Comparison of ENCODE assay signal across 20 cellular contexts in genomic region chr10:60707841-60708240, GRCh38.
DNase-seq lines count a peak whose midpoint lies in the region; ATAC-seq and TF ChIP-seq lines count a peak whose summit lies in the region.
"Had no signal": no experiment of that assay in that cellular context is flagged by ENCODE, and none has a peak within 500 bp of the region (broad histone marks: within the 10 kb centered on the region; RNA-seq: fewer than 3 reads in every experiment).

No MANE protein-coding gene starts in this region.

- CTCF ChIA-PET in activated CD4-positive, alpha-beta T cell treated with anti-CD3 and anti-CD28 coated beads for 36 hours (lab: Charles Lee): no interaction called here
- CTCF ChIA-PET in CD4-positive, alpha-beta memory T cell (lab: Charles Lee; ENCODE audit: partially characterized antibody): interaction anchor here (1.0 kb wide), 1 partner anchor 23 kb away, joined by 3 read pairs; no protein-coding TSS in a partner anchor

- H3K4me3 ChIP-seq in CD4-positive, alpha-beta memory T cell (ENCODE audit: low read length in 2 of 2): no peak overlapping the region
- H3K4me3 ChIP-seq in endodermal cell (ENCODE audit: low read length) (no peak overlapping the region), psoas muscle (no peak overlapping the region)
- H3K4me3 ChIP-seq: GM12878, GM23248 had no signal

- ATAC-seq in activated CD4-positive, alpha-beta T cell treated with anti-CD3 and anti-CD28 coated beads for 36 hours: no peak
- ATAC-seq in T-helper 17 cell (no peak), psoas muscle (no peak)
- ATAC-seq: GM12878 had no signal

- no peaks in the 10 kb centered on the region for H3K9me3 ChIP-seq in CD4-positive, alpha-beta memory T cell (ENCODE audit: control insufficient read depth in 1 of 2, low read length in 2 of 2)
- H3K9me3 ChIP-seq in T-helper 17 cell (ENCODE audit: control insufficient read depth, low read length, poor library complexity, severe bottlenecking): peaks cover 4% of the 10 kb centered on the region
- H3K9me3 ChIP-seq in endodermal cell (ENCODE audit: control insufficient read depth, low read length): peaks cover 25% of the 10 kb centered on the region
- no peaks in the 10 kb centered on the region for H3K9me3 ChIP-seq in psoas muscle
- H3K9me3 ChIP-seq: BE2C had no signal

- no peaks in the 10 kb centered on the region for H3K36me3 ChIP-seq in CD4-positive, alpha-beta memory T cell (ENCODE audit: insufficient read depth, low read length)
- H3K36me3 ChIP-seq in endodermal cell (ENCODE audit: control insufficient read depth, insufficient read depth, low read length) (no peaks in the 10 kb centered on the region), psoas muscle (ENCODE audit: insufficient read depth in 1 of 2, low read depth in 1 of 2) (no peaks in the 10 kb centered on the region)
- H3K36me3 ChIP-seq: BE2C had no signal

- no peaks in the 10 kb centered on the region for H3K27me3 Mint-ChIP-seq in activated CD4-positive, alpha-beta T cell treated with anti-CD3 and anti-CD28 coated beads for 36 hours
- H3K27me3 Mint-ChIP-seq in CD4-positive, alpha-beta memory T cell: no peaks in the 10 kb centered on the region
- H3K27me3 Mint-ChIP-seq in T-helper 17 cell: no peaks in the 10 kb centered on the region
- no peaks in the 10 kb centered on the region for H3K27me3 Mint-ChIP-seq in endodermal cell (ENCODE audit: insufficient read depth)

- H3K27me3 ChIP-seq in CD4-positive, alpha-beta memory T cell (ENCODE audit: insufficient read depth, low read length): no peaks in the 10 kb centered on the region
- H3K27me3 ChIP-seq in endodermal cell (ENCODE audit: control insufficient read depth, insufficient read depth, low read length, poor library complexity, severe bottlenecking): no peaks in the 10 kb centered on the region
- H3K27me3 ChIP-seq in psoas muscle (ENCODE audit: insufficient read depth in 3 of 3, low read length in 2 of 3): no peaks in the 10 kb centered on the region
- H3K27me3 ChIP-seq: BE2C had no signal

- no peak for TF ChIP-seq CTCF in endodermal cell (conservative IDR thresholded peaks at IDR 0.05)
- no peak for TF ChIP-seq CTCF in psoas muscle (IDR thresholded peaks at IDR 0.05)

- peak overlapping the region; percentile 53 for H3K27ac Mint-ChIP-seq in activated CD4-positive, alpha-beta T cell treated with anti-CD3 and anti-CD28 coated beads for 36 hours
- peak overlapping the region; percentile 80 to 98 (median 89) for H3K27ac Mint-ChIP-seq in CD4-positive, alpha-beta memory T cell
- H3K27ac Mint-ChIP-seq in T-helper 17 cell (peak overlapping the region; percentile 77), endodermal cell (no peak overlapping the region)

- H3K27ac ChIP-seq in CD4-positive, alpha-beta memory T cell (ENCODE audit: low read depth, low read length): no peak overlapping the region
- H3K27ac ChIP-seq in endodermal cell (ENCODE audit: low read depth, low read length): no peak overlapping the region
- no peak overlapping the region for H3K27ac ChIP-seq in psoas muscle
- H3K27ac ChIP-seq: GM23248, RWPE1 had no signal

- no peak for DNase-seq in activated CD4-positive, alpha-beta T cell treated with anti-CD3 and anti-CD28 coated beads for 36 hours
- no peak for DNase-seq in activated CD4-positive, alpha-beta T cell treated with anti-CD3 and anti-CD28 coated beads, Interleukin-2, amount 50 U/mL, for 1 hour
- DNase-seq in CD4-positive, alpha-beta memory T cell: no peak
- DNase-seq in T-helper 17 cell (no peak), endodermal cell (peak; percentile 44), psoas muscle (no peak), SK-N-DZ (ENCODE audit: low spot score) (no peak)
- no peak for DNase-seq in effector CD4-positive, alpha-beta T cell
- DNase-seq: 8988T, BE2C, GDM1, GM23248, KBM-7, NCI-H1436, NCI-H2029, NCI-H2171 treated with DMSO at 0.1 percent for 48 hours, NCI-H510A, NCI-H774 had no signal

- H3K4me1 Mint-ChIP-seq in activated CD4-positive, alpha-beta T cell treated with anti-CD3 and anti-CD28 coated beads for 36 hours: peaks cover 53% of the 10 kb centered on the region
- peaks cover 45 to 75% (median 52%) of the 10 kb centered on the region in 4 donors for H3K4me1 Mint-ChIP-seq in CD4-positive, alpha-beta memory T cell
- H3K4me1 Mint-ChIP-seq in T-helper 17 cell (peaks cover 30% of the 10 kb centered on the region), endodermal cell (peaks cover 5% of the 10 kb centered on the region)

- intact Hi-C loops in activated CD4-positive, alpha-beta T cell treated with anti-CD3 and anti-CD28 coated beads for 36 hours (cut with DNase I, micrococcal nuclease): no loop called here
- intact Hi-C loops in CD4-positive, alpha-beta memory T cell (cut with micrococcal nuclease): loop anchor here (1.0 kb wide), 1 partner anchor 20 kb away; no protein-coding TSS in a partner anchor
- intact Hi-C loops in psoas muscle (cut with DNase I): no loop called here

- no peak overlapping the region for H3K4me3 Mint-ChIP-seq in activated CD4-positive, alpha-beta T cell treated with anti-CD3 and anti-CD28 coated beads for 36 hours
- H3K4me3 Mint-ChIP-seq in CD4-positive, alpha-beta memory T cell: peak overlapping the region in 6 of 8 donors; percentile 44 to 72 (median 65)
- H3K4me3 Mint-ChIP-seq in T-helper 17 cell (peak overlapping the region; percentile 62), endodermal cell (no peak overlapping the region)

- H3K36me3 Mint-ChIP-seq in activated CD4-positive, alpha-beta T cell treated with anti-CD3 and anti-CD28 coated beads for 36 hours (ENCODE audit: low read depth): peaks cover 9% of the 10 kb centered on the region
- peaks cover 7 to 9% of the 10 kb centered on the region in 2 donors for H3K36me3 Mint-ChIP-seq in CD4-positive, alpha-beta memory T cell
- H3K36me3 Mint-ChIP-seq in T-helper 17 cell (ENCODE audit: low read depth): peaks cover 2% of the 10 kb centered on the region
- H3K36me3 Mint-ChIP-seq in endodermal cell (ENCODE audit: low read depth): peaks cover 17% of the 10 kb centered on the region

- no peak overlapping the region for H3K9ac ChIP-seq in endodermal cell (ENCODE audit: extremely low read depth, low read length, poor library complexity, severe bottlenecking)
- H3K9ac ChIP-seq: GM23248 had no signal

- 88 to 100% methylated on average over 3 to 4 of the region's 4 CpGs for WGBS in endodermal cell (ENCODE audit: insufficient coverage in 1 of 2, insufficient read length in 1 of 2), 2 experiments
- 64 to 74% (median 67%) methylated on average over 4 of the region's 4 CpGs for WGBS in psoas muscle, 3 donors

- peaks cover 64% of the 10 kb centered on the region for H3K4me1 ChIP-seq in CD4-positive, alpha-beta memory T cell (ENCODE audit: insufficient read depth, low read length)
- no peaks in the 10 kb centered on the region for H3K4me1 ChIP-seq in endodermal cell (ENCODE audit: control insufficient read depth, insufficient read depth, low read length)
- H3K4me1 ChIP-seq in psoas muscle: no peaks in the 10 kb centered on the region
- H3K4me1 ChIP-seq: BE2C had no signal

- peaks cover 13% of the 10 kb centered on the region for H3K9me3 Mint-ChIP-seq in activated CD4-positive, alpha-beta T cell treated with anti-CD3 and anti-CD28 coated beads for 36 hours (ENCODE audit: low read depth)
- peaks cover 0 to 11% (median 4%) of the 10 kb centered on the region in 8 donors for H3K9me3 Mint-ChIP-seq in CD4-positive, alpha-beta memory T cell
- H3K9me3 Mint-ChIP-seq in endodermal cell: peaks cover 27% of the 10 kb centered on the region

- POLR2A ChIA-PET in activated CD4-positive, alpha-beta T cell treated with anti-CD3 and anti-CD28 coated beads for 36 hours (lab: Charles Lee): no interaction called here
- POLR2A ChIA-PET in CD4-positive, alpha-beta memory T cell (lab: Charles Lee; ENCODE audit: partially characterized antibody): interaction anchor here (0.9 to 3.0 kb wide), 4 partner anchors 19 to 26 kb away, joined by 4 to 17 read pairs (median 14); no protein-coding TSS in a partner anchor

Comparison
In these comparisons a context has a peak if more than half of its experiments do, and no peak if none do; other contexts are left out.
1. H3K4me3 Mint-ChIP-seq: peak in CD4-positive, alpha-beta memory T cell (6 of 8) and T-helper 17 cell (single experiment); none in activated CD4-positive, alpha-beta T cell treated with anti-CD3 and anti-CD28 coated beads for 36 hours (single experiment) and endodermal cell (single experiment).